In the genomic region with DNA sequence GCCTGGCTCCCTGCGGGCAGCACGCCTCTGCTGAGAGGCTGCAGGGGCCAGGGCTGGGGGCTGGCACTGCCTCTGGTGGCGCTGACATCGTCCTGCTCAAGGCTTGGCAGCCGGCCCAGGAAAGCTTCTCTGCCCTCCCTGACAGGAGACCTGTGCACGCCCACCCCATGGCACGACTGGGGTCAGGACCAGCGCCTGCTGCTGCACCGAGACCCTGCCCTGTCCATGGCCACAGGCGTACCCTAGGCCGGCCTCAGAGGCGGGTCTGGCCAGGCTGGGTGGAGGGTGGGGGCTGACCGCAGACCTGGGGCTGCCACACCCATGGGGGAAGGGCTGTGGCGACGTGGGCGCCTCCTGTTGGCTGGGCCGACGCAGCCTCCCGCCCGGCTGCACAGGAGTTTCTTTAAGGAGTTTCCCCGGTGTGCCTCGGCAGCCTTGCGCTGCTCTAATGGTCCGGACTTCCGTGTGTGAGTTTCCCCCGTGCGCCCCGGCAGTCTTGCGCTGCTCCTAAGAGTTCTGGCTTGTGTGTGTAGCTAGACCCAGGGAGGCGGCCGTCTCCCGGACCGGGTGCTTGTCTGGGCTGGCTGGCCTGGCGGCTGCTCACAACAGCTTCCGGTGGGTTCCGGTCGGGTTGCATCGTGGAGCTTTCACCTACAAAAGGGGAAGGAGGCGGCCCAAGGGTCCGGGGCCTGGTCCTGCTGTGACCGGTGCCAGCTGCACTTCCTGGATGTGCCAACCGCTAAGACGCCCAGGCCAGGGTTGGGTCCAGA, we compare ENCODE assay signal across 1 cellular context.
TF ChIP-seq lines count a peak whose summit lies in the region.

No MANE protein-coding gene starts in this region.

TF ChIP-seq in SK-N-SH treated with all-trans-retinoic acid at 6 μM for 48 hours, 23 proteins besides CTCF, POLR2A, EP300 and RAD21 (continued from another document):
- TF ChIP-seq, protein P1, sequence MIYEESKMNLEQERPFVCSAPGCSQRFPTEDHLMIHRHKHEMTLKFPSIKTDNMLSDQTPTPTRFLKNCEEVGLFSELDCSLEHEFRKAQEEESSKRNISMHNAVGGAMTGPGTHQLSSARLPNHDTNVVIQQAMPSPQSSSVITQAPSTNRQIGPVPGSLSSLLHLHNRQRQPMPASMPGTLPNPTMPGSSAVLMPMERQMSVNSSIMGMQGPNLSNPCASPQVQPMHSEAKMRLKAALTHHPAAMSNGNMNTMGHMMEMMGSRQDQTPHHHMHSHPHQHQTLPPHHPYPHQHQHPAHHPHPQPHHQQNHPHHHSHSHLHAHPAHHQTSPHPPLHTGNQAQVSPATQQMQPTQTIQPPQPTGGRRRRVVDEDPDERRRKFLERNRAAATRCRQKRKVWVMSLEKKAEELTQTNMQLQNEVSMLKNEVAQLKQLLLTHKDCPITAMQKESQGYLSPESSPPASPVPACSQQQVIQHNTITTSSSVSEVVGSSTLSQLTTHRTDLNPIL (CRISPR knock-in tag; IDR thresholded peaks at IDR 0.05; ENCODE audit: low read depth): no peak
- TF ChIP-seq PPARA (CRISPR knock-in tag; IDR thresholded peaks at IDR 0.05; ENCODE audit: borderline replicate concordance) (no peak), TOX (CRISPR knock-in tag; IDR thresholded peaks at IDR 0.05; ENCODE audit: borderline replicate concordance) (no peak)
